ENCODE assay signal across 11 cellular contexts in genomic region chr12:90299121-90299520, GRCh38.
A peak's percentile ranks its signal among the peaks of the same experiment; 100 is the strongest.
DNase-seq lines count a peak whose midpoint lies in the region; ATAC-seq and TF ChIP-seq lines count a peak whose summit lies in the region.
"Had no signal": no experiment of that assay in that cellular context is flagged by ENCODE, and none has a peak within 500 bp of the region (broad histone marks: within the 10 kb centered on the region; RNA-seq: fewer than 3 reads in every experiment).

No MANE protein-coding gene starts in this region.

- no peaks in the 10 kb centered on the region for H3K27me3 ChIP-seq in CD8-positive, alpha-beta T cell (ENCODE audit: insufficient read depth, low read length)
- H3K27me3 ChIP-seq in SU-DHL-6 (ENCODE audit: low read length) (no peaks in the 10 kb centered on the region), SJCRH30 (no peaks in the 10 kb centered on the region)
- H3K27me3 ChIP-seq: brain microvascular endothelial cell, upper lobe of left lung had no signal

- H3K4me3 Mint-ChIP-seq in CD8-positive, alpha-beta T cell: peak overlapping the region; percentile 73

- no peak overlapping the region for H3K9ac ChIP-seq in SU-DHL-6 (ENCODE audit: low read length)

- H3K4me3 ChIP-seq in CD8-positive, alpha-beta T cell (ENCODE audit: low read depth, low read length): peak overlapping the region; percentile 27
- H3K4me3 ChIP-seq in SU-DHL-6 (ENCODE audit: insufficient read depth, low read length, poor library complexity, severe bottlenecking): no peak overlapping the region
- H3K4me3 ChIP-seq in SJCRH30: no peak overlapping the region
- H3K4me3 ChIP-seq: upper lobe of left lung had no signal

- H3K9me2 ChIP-seq in SU-DHL-6 (replicated peaks; ENCODE audit: insufficient read depth, low read length): no peaks in the 10 kb centered on the region

- TF ChIP-seq CTCF in CD8-positive, alpha-beta T cell (IDR thresholded peaks at IDR 0.05): no peak
- TF ChIP-seq CTCF in SU-DHL-6 (IDR thresholded peaks at IDR 0.05; ENCODE audit: insufficient read depth, low read length, poor library complexity, severe bottlenecking): no peak

- DNase-seq in CD8-positive, alpha-beta T cell: no peak
- DNase-seq in SJCRH30 (no peak), KG1 (lab: John Stamatoyannopoulos, UW) (no peak), CD1c-positive myeloid dendritic cell (ENCODE audit: extremely low spot score) (no peak), activated gamma-delta T cell (lab: John Stamatoyannopoulos, UW) (no peak)
- DNase-seq: brain microvascular endothelial cell, upper lobe of left lung had no signal

- H3K9me3 Mint-ChIP-seq in CD8-positive, alpha-beta T cell: no peaks in the 10 kb centered on the region

- H3K9me3 ChIP-seq in CD8-positive, alpha-beta T cell (ENCODE audit: low read length): no peaks in the 10 kb centered on the region
- no peaks in the 10 kb centered on the region for H3K9me3 ChIP-seq in SU-DHL-6 (ENCODE audit: insufficient read depth, low read length)
- H3K9me3 ChIP-seq in SJCRH30 (replicated peaks): no peaks in the 10 kb centered on the region
- H3K9me3 ChIP-seq: upper lobe of left lung had no signal

- POLR2A ChIA-PET in CD8-positive, alpha-beta T cell (lab: Charles Lee): no interaction called here

- H3K4me1 Mint-ChIP-seq in CD8-positive, alpha-beta T cell (ENCODE audit: low read depth): peaks cover 13% of the 10 kb centered on the region

- peaks cover 2% of the 10 kb centered on the region for H3K27me3 Mint-ChIP-seq in CD8-positive, alpha-beta T cell (ENCODE audit: low read depth)

- H3K4me2 ChIP-seq in SU-DHL-6 (ENCODE audit: low read depth, low read length, poor library complexity, severe bottlenecking): peak overlapping the region; percentile 1

- H3F3A ChIP-seq in SU-DHL-6 (ENCODE audit: insufficient read depth): no peaks in the 10 kb centered on the region

- H3K27ac ChIP-seq in CD8-positive, alpha-beta T cell (ENCODE audit: low read depth, low read length): no peak overlapping the region
- H3K27ac ChIP-seq in SU-DHL-6 (ENCODE audit: low read depth, low read length) (no peak overlapping the region), SJCRH30 (no peak overlapping the region)
- H3K27ac ChIP-seq: brain microvascular endothelial cell, upper lobe of left lung had no signal

- H4K20me1 ChIP-seq in SU-DHL-6 (ENCODE audit: low read depth, low read length): no peaks in the 10 kb centered on the region

- CTCF ChIA-PET in CD8-positive, alpha-beta T cell (lab: Charles Lee): no interaction called here

- intact Hi-C loops in CD8-positive, alpha-beta T cell (cut with DNase I, micrococcal nuclease): no loop called here

- ATAC-seq in CD8-positive, alpha-beta T cell: no peak
- peak; percentile 96 for ATAC-seq in GM19328 (IDR thresholded peaks at IDR 0.05; ENCODE audit: unreplicated experiment)
- ATAC-seq in HG02981 (IDR thresholded peaks at IDR 0.05; ENCODE audit: unreplicated experiment): peak; percentile 97
- ATAC-seq: HepG2 had no signal

- no peaks in the 10 kb centered on the region for H3K36me3 Mint-ChIP-seq in CD8-positive, alpha-beta T cell

- no peak overlapping the region for H2AFZ ChIP-seq in SU-DHL-6 (ENCODE audit: low read depth, low read length, severe bottlenecking)

- no peaks in the 10 kb centered on the region for H3K79me2 ChIP-seq in SU-DHL-6 (ENCODE audit: insufficient read depth, low read length)

- H3K36me3 ChIP-seq in CD8-positive, alpha-beta T cell (ENCODE audit: insufficient read depth, low read length): no peaks in the 10 kb centered on the region
- H3K36me3 ChIP-seq in SU-DHL-6 (ENCODE audit: low read length) (no peaks in the 10 kb centered on the region), SJCRH30 (no peaks in the 10 kb centered on the region)
- H3K36me3 ChIP-seq: brain microvascular endothelial cell, upper lobe of left lung had no signal

- no peaks in the 10 kb centered on the region for H3K4me1 ChIP-seq in CD8-positive, alpha-beta T cell (ENCODE audit: insufficient read depth, low read length)
- H3K4me1 ChIP-seq in SJCRH30: no peaks in the 10 kb centered on the region
- H3K4me1 ChIP-seq: upper lobe of left lung had no signal

- no peak overlapping the region for H3K27ac Mint-ChIP-seq in CD8-positive, alpha-beta T cell
